In genomic region chr13:114120486-114121430, GRCh38 we compare ENCODE assay signal across 10 cellular contexts. TPM values are rescaled to one million over a fixed set of nuclear protein-coding genes. Genes with fewer than 3 reads are reported as not detected.
DNase-seq lines count a peak whose midpoint lies in the region; ATAC-seq lines count a peak whose summit lies in the region.
"Had no signal": no experiment of that assay in that cellular context is flagged by ENCODE, and none has a peak within 500 bp of the region (broad histone marks: within the 10 kb centered on the region; RNA-seq: fewer than 3 reads in every experiment).

No MANE protein-coding gene starts in this region.

- no peaks in the 10 kb centered on the region; a peak in 2 of 22 replicates for H3K9me3 ChIP-seq in BLaER1 treated with 17β-estradiol and CSF1 and Interleukin-3, amounts not matched to agents 10 nM and 100 nM (replicated peaks in 1 of 11)
- H3K9me3 ChIP-seq in ectodermal cell (ENCODE audit: control insufficient read depth, low read length) (no peaks in the 10 kb centered on the region), trophoblast cell (ENCODE audit: insufficient read depth, low read depth, low read length) (peaks cover 4% of the 10 kb centered on the region)

- H2AK5ac ChIP-seq in trophoblast cell (ENCODE audit: low read length): no peak overlapping the region

- peak overlapping the region in 5 of 11 experiments; percentile 3 to 47 (median 17); a peak in 6 of 22 replicates for H3K27ac ChIP-seq in BLaER1 treated with 17β-estradiol and CSF1 and Interleukin-3, amounts not matched to agents 10 nM and 100 nM
- H3K27ac ChIP-seq in ectodermal cell (ENCODE audit: insufficient read depth, low read depth, low read length, poor library complexity, severe bottlenecking) (peak overlapping the region; percentile 60), trophoblast cell (ENCODE audit: low read depth, low read length) (peak overlapping the region; percentile 54)

- peaks cover 26 to 39% (median 33%) of the 10 kb centered on the region in 3 donors for H3K4me1 Mint-ChIP-seq in IgD-negative memory B cell

- peak overlapping the region; percentile 45 for H4K91ac ChIP-seq in trophoblast cell (ENCODE audit: low read depth, low read length)

- H3K79me1 ChIP-seq in trophoblast cell (ENCODE audit: low read length): peaks cover 10% of the 10 kb centered on the region

- H3K4me2 ChIP-seq in BLaER1 treated with 17β-estradiol and CSF1 and Interleukin-3, amounts not matched to agents 10 nM and 100 nM: peak overlapping the region; percentile 49 to 100 (median 64)
- no peak overlapping the region for H3K4me2 ChIP-seq in trophoblast cell (ENCODE audit: low read length)

- no peaks in the 10 kb centered on the region for H3K9me3 Mint-ChIP-seq in IgD-negative memory B cell

- no peaks in the 10 kb centered on the region for H3K27me3 Mint-ChIP-seq in IgD-negative memory B cell

- no peak overlapping the region for H3K23ac ChIP-seq in trophoblast cell (ENCODE audit: low read length)

- H3K27ac Mint-ChIP-seq in IgD-negative memory B cell: peak overlapping the region; percentile 66 to 88 (median 73)

- peak overlapping the region; percentile 44 for H3K14ac ChIP-seq in trophoblast cell (ENCODE audit: low read length)

- H3K79me2 ChIP-seq in trophoblast cell (ENCODE audit: control insufficient read depth, insufficient read depth, low read length, poor library complexity): peaks cover 2% of the 10 kb centered on the region

- peak overlapping the region; percentile 22 for H4K8ac ChIP-seq in trophoblast cell (ENCODE audit: low read depth, low read length)

- H3K36me3 ChIP-seq in BLaER1 treated with 17β-estradiol and CSF1 and Interleukin-3, amounts not matched to agents 10 nM and 100 nM: peaks cover 0 to 27% (median 6%) of the 10 kb centered on the region in 11 experiments; a peak in 6 of 22 replicates
- H3K36me3 ChIP-seq in ectodermal cell (ENCODE audit: control insufficient read depth, insufficient read depth, low read length): no peaks in the 10 kb centered on the region
- H3K36me3 ChIP-seq in trophoblast cell (ENCODE audit: control insufficient read depth in 1 of 2, insufficient read depth in 2 of 2, low read length in 2 of 2): peaks cover 3 to 5% of the 10 kb centered on the region in 2 experiments

- no peaks in the 10 kb centered on the region for H3K27me3 ChIP-seq in BLaER1 treated with 17β-estradiol and CSF1 and Interleukin-3, amounts not matched to agents 10 nM and 100 nM
- H3K27me3 ChIP-seq in ectodermal cell (ENCODE audit: control insufficient read depth, insufficient read depth, low read length, poor library complexity, severe bottlenecking) (no peaks in the 10 kb centered on the region), trophoblast cell (ENCODE audit: insufficient read depth, low read length) (no peaks in the 10 kb centered on the region)

- H3K4me1 ChIP-seq in BLaER1 treated with 17β-estradiol and CSF1 and Interleukin-3, amounts not matched to agents 10 nM and 100 nM: peaks cover 80 to 89% (median 85%) of the 10 kb centered on the region in 10 experiments
- H3K4me1 ChIP-seq in ectodermal cell (ENCODE audit: control insufficient read depth, insufficient read depth, low read length): peaks cover 26% of the 10 kb centered on the region
- H3K4me1 ChIP-seq in trophoblast cell (ENCODE audit: control insufficient read depth in 1 of 2, insufficient read depth in 2 of 2, low read length in 2 of 2): peaks cover 15 to 29% of the 10 kb centered on the region in 2 experiments

- WGBS in ectodermal cell, 2 experiments: 64 to 65% methylated on average over 26 of the region's 28 CpGs
- WGBS in trophoblast cell (ENCODE audit: extremely low coverage, insufficient coverage, insufficient read length): no CpG with 5 or more reads among the region's 28 CpGs

- peak overlapping the region; percentile 35 for H2BK120ac ChIP-seq in trophoblast cell (ENCODE audit: insufficient read depth, low read length, poor library complexity)

- no peak overlapping the region for H3K4me3 ChIP-seq in BLaER1 treated with 17β-estradiol and CSF1 and Interleukin-3, amounts not matched to agents 10 nM and 100 nM
- H3K4me3 ChIP-seq in ectodermal cell (ENCODE audit: insufficient read depth, low read depth, low read length) (no peak overlapping the region), trophoblast cell (ENCODE audit: low read depth, low read length) (no peak overlapping the region)

- H3K9ac ChIP-seq in BLaER1 treated with 17β-estradiol and CSF1 and Interleukin-3, amounts not matched to agents 10 nM and 100 nM: peak overlapping the region in 7 of 11 experiments; percentile 1 to 49 (median 10); a peak in 9 of 22 replicates
- H3K9ac ChIP-seq in trophoblast cell (ENCODE audit: low read length): no peak overlapping the region

- H2AFZ ChIP-seq in trophoblast cell (ENCODE audit: insufficient read depth, low read length, poor library complexity): no peak overlapping the region

- H3K4ac ChIP-seq in trophoblast cell (ENCODE audit: low read depth, low read length): peak overlapping the region; percentile 9

- peaks cover 5% of the 10 kb centered on the region for H3K36me3 Mint-ChIP-seq in IgD-negative memory B cell

- H2BK12ac ChIP-seq in trophoblast cell (ENCODE audit: low read length): peak overlapping the region; percentile 21

- no peak overlapping the region for H4K12ac ChIP-seq in trophoblast cell (ENCODE audit: low read depth, low read length)

- H2BK5ac ChIP-seq in trophoblast cell (ENCODE audit: low read depth, low read length, poor library complexity): peak overlapping the region; percentile 20

- peak overlapping the region; percentile 11 to 89 (median 57) for H3K4me3 Mint-ChIP-seq in IgD-negative memory B cell

- H3K18ac ChIP-seq in trophoblast cell (ENCODE audit: low read length): peak overlapping the region; percentile 10

- DNase-seq in trophoblast cell: no peak
- DNase-seq in NCI-H2029 treated with DMSO at 0.1 percent for 48 hours (lab: John Stamatoyannopoulos, UW): no peak
- no peak for DNase-seq in COR-L47 (lab: John Stamatoyannopoulos, UW)
- DNase-seq: central memory CD4-positive, alpha-beta T cell; NCI-H1694 treated with DMSO at 0.1 percent for 48 hours had no signal

- ATAC-seq in GM21367 (IDR thresholded peaks at IDR 0.05; ENCODE audit: unreplicated experiment) (no peak), GM19023 (IDR thresholded peaks at IDR 0.05; ENCODE audit: unreplicated experiment) (no peak)

- H4K20me1 ChIP-seq in BLaER1 treated with 17β-estradiol and CSF1 and Interleukin-3, amounts not matched to agents 10 nM and 100 nM: peaks cover 68 to 96% (median 75%) of the 10 kb centered on the region in 11 experiments

RNA-seq across cellular contexts. Expression of gene RASA3, which starts 11.7 kb away (rescaled TPM):
- 52.8 TPM for polyA plus RNA-seq in IgD-negative memory B cell
- 10.6 TPM for polyA plus RNA-seq in ectodermal cell (2013, experiment 1 of 4)
- 11.1 TPM for polyA plus RNA-seq in ectodermal cell (2013, experiment 2 of 4)
- 11.0 TPM for polyA plus RNA-seq in ectodermal cell (2013, experiment 3 of 4)
- polyA plus RNA-seq in ectodermal cell (2013, experiment 4 of 4): 11.8 TPM
- 12.8 and 13.0 TPM in 2 replicates for polyA plus RNA-seq in trophoblast cell (2013)

RNA-seq across cellular contexts. Expression of gene CFAP97D2, which starts 58.3 kb away (rescaled TPM):
- polyA plus RNA-seq in IgD-negative memory B cell: not detected
- polyA plus RNA-seq in ectodermal cell (2013, experiment 1 of 4): not detected
- not detected for polyA plus RNA-seq in ectodermal cell (2013, experiment 2 of 4)
- polyA plus RNA-seq in ectodermal cell (2013, experiment 3 of 4): not detected
- not detected for polyA plus RNA-seq in ectodermal cell (2013, experiment 4 of 4)
- polyA plus RNA-seq in trophoblast cell (2013): not detected in 2 replicates
